Comparison of ENCODE assay signal across 17 cellular contexts in genomic region chr7:46007194-46007593, GRCh38.
A peak's percentile ranks its signal among the peaks of the same experiment; 100 is the strongest.
DNase-seq lines count a peak whose midpoint lies in the region; ATAC-seq and TF ChIP-seq lines count a peak whose summit lies in the region.
"Had no signal": no experiment of that assay in that cellular context is flagged by ENCODE, and none has a peak within 500 bp of the region (broad histone marks: within the 10 kb centered on the region; RNA-seq: fewer than 3 reads in every experiment).

No MANE protein-coding gene starts in this region.

- ATAC-seq in left ventricle myocardium superior = no peak
- ATAC-seq: HCT116 had no signal

- CTCF ChIA-PET in Calu3 (lab: Charles Lee) = interaction anchor here (1.0 to 1.2 kb wide), 3 partner anchors 14 to 22 kb away, joined by 3 to 5 read pairs (median 3); no protein-coding TSS in a partner anchor

- no peaks in the 10 kb centered on the region for H3K27me3 Mint-ChIP-seq in Calu3 (ENCODE audit: unreplicated experiment)

- H3K4me3 ChIP-seq in esophagus squamous epithelium (no peak overlapping the region), MG63 (no peak overlapping the region)
- H3K4me3 ChIP-seq: BLaER1 treated with 17β-estradiol and CSF1 and Interleukin-3, amounts not matched to agents 10 nM and 100 nM had no signal

- no peak overlapping the region for H3K4me3 Mint-ChIP-seq in Calu3 (ENCODE audit: low read depth, unreplicated experiment)
- H3K4me3 Mint-ChIP-seq: CD8-positive, alpha-beta memory T cell had no signal

- no peak for TF ChIP-seq CTCF in Calu3 (IDR thresholded peaks at IDR 0.05; ENCODE audit: unreplicated experiment)
- TF ChIP-seq CTCF in esophagus squamous epithelium (IDR thresholded peaks at IDR 0.05) = no peak

- H3K9me3 ChIP-seq in esophagus squamous epithelium (no peaks in the 10 kb centered on the region), MG63 (no peaks in the 10 kb centered on the region)

- intact Hi-C loops in Calu3 (cut with micrococcal nuclease; ENCODE audit: unreplicated experiment) = loop anchor here (10.0 kb wide), 1 partner anchor 198 kb away; no protein-coding TSS in a partner anchor
- intact Hi-C loops in esophagus squamous epithelium (cut with DNase I) = no loop called here
- intact Hi-C loops in left ventricle myocardium superior (cut with micrococcal nuclease) = no loop called here

- no peak overlapping the region for H3K27ac ChIP-seq in esophagus squamous epithelium
- H3K27ac ChIP-seq: BLaER1 treated with 17β-estradiol and CSF1 and Interleukin-3, amounts not matched to agents 10 nM and 100 nM had no signal

- no peaks in the 10 kb centered on the region for H3K9me3 Mint-ChIP-seq in Calu3 (ENCODE audit: low read depth, unreplicated experiment)

- H3K4me1 ChIP-seq in esophagus squamous epithelium = no peaks in the 10 kb centered on the region

- H3K36me3 Mint-ChIP-seq in Calu3 (ENCODE audit: insufficient read depth, unreplicated experiment) = peaks cover 5% of the 10 kb centered on the region
- H3K36me3 Mint-ChIP-seq: CD8-positive, alpha-beta memory T cell had no signal

- H3K27ac Mint-ChIP-seq in Calu3 (ENCODE audit: unreplicated experiment) = peak overlapping the region; percentile 91
- H3K27ac Mint-ChIP-seq: CD8-positive, alpha-beta memory T cell had no signal

- H3K36me3 ChIP-seq in esophagus squamous epithelium = no peaks in the 10 kb centered on the region
- H3K36me3 ChIP-seq in MG63 = no peaks in the 10 kb centered on the region
- H3K36me3 ChIP-seq: BLaER1 treated with 17β-estradiol and CSF1 and Interleukin-3, amounts not matched to agents 10 nM and 100 nM had no signal

- BruUV-seq in Calu3 (replicated peaks; lab: Mats Ljungman, UMichigan) = no TSS peak

- no peaks in the 10 kb centered on the region for H3K27me3 ChIP-seq in esophagus squamous epithelium
- H3K27me3 ChIP-seq in MG63 = no peaks in the 10 kb centered on the region
- H3K27me3 ChIP-seq: BLaER1 treated with 17β-estradiol and CSF1 and Interleukin-3, amounts not matched to agents 10 nM and 100 nM had no signal

- no peak for TF ChIP-seq POLR2A in esophagus squamous epithelium (IDR thresholded peaks at IDR 0.05)

- H3K4me1 Mint-ChIP-seq in Calu3 (ENCODE audit: low read depth, unreplicated experiment) = peaks cover 33% of the 10 kb centered on the region
- H3K4me1 Mint-ChIP-seq: CD8-positive, alpha-beta memory T cell had no signal

- DNase-seq in Calu3 (no peak), M059J (ENCODE audit: low read depth) (peak; percentile 58), amniotic epithelial cell (ENCODE audit: low read depth) (peak; percentile 64), kidney tubule cell (ENCODE audit: low spot score) (peak; percentile 45), esophagus squamous epithelium (lab: John Stamatoyannopoulos, UW) (no peak), left ventricle myocardium superior (no peak), NCI-H345 treated with DMSO at 0.1 percent for 48 hours (lab: John Stamatoyannopoulos, UW; ENCODE audit: unreplicated experiment) (no peak), MG63 (no peak)
- DNase-seq: CD8-positive, alpha-beta memory T cell; GF-D8; KG1; NCI-H1105; NCI-H1694 treated with DMSO at 0.1 percent for 48 hours; NCI-H446; NCI-H748 treated with DMSO at 0.1 percent for 48 hours had no signal

- 65 to 71% methylated on average over 2 of the region's 2 CpGs for WGBS in esophagus squamous epithelium, 2 donors

Comparison
In these comparisons a context has a peak if more than half of its experiments do, and no peak if none do; other contexts are left out.
1. DNase-seq: peak in M059J (single experiment), amniotic epithelial cell (single experiment) and kidney tubule cell (single experiment); none in Calu3 (single experiment), esophagus squamous epithelium (single experiment), left ventricle myocardium superior (single experiment), NCI-H345 treated with DMSO at 0.1 percent for 48 hours (single experiment) and MG63 (single experiment).